8 cellular contexts compared by ENCODE assay signal in the genomic region with DNA sequence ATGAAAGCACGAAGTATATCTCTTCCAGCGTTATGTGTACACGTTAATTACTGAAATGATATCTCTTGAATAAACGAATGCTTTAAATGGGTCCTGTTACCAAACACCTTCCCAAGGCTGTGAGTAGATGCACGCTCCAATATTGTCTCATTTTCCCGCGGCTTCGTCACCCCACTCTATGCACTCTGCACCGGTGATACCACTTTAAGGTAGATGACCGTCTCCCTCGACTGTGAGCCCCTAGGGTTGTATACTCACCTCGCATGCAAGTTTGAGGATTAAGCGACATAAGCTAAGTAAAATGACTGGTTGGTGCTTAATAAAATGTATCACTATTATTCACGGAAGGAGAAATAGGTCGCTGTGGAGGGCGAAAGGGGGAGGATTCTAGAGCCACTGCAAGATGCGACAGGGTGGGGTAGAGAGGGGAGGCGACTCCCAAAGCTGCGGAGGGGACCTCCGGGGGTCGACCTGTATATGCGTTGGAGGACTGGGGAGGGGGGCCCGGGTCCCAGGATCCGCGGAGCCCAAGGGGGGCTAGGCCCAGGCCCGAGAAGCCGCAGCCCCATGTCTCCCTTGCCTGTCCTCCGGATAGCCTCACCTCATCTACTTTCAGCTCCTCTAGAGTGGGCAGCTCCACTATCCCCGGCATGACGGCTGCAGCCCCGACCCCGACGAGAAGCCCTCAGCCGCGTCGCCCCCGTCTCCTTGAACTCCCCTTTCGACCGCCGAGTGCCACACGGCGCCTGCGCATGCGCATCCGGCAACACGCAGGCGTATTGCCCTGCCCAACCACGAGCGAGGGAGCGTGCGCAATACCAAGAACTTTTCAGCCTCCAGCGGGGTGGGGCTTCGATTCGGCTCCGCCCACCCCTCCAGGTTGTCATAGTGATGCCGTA. TPM values are rescaled to one million over a fixed set of nuclear protein-coding genes. Genes with fewer than 3 reads are reported as not detected.
DNase-seq lines count a peak whose midpoint lies in the region; ATAC-seq, FAIRE-seq and TF ChIP-seq lines count a peak whose summit lies in the region.

Gene MORN5, plus strand, starts transcription at position 883 of the 899 bp plus-strand sequence. CDS start 65 bp downstream, outside the sequence.
Gene NDUFA8, minus strand, starts transcription at position 754 of the 899 bp plus-strand sequence. Its CDS starts 102 bp downstream, at position 652.

- peak within 1 kb of the TSS; percentile 62 to 68 for H3K27ac ChIP-seq in ascending aorta
- peak within 1 kb of the TSS; percentile 98 for H3K27ac ChIP-seq in right cardiac atrium (ENCODE audit: low read length)
- H3K27ac ChIP-seq in psoas muscle = peak within 1 kb of the TSS; percentile 87

- H3K4me3 ChIP-seq in ascending aorta (peak within 1 kb of the TSS; percentile 97), right cardiac atrium (ENCODE audit: low read length) (peak within 1 kb of the TSS; percentile 95), psoas muscle (peak within 1 kb of the TSS; percentile 90)

- ATAC-seq in GM18502 (IDR thresholded peaks at IDR 0.05; ENCODE audit: poor library complexity, unreplicated experiment) = peak; percentile 95
- ATAC-seq in HG02943 (IDR thresholded peaks at IDR 0.05; ENCODE audit: low read depth, unreplicated experiment) = peak; percentile 92
- peak; percentile 99 for ATAC-seq in right cardiac atrium
- ATAC-seq in psoas muscle = peak; percentile 97 to 99 (median 98)

- DNase-seq in NCI-H187 (lab: John Stamatoyannopoulos, UW) (peak; percentile 90 to 91), T-helper 2 cell (peak; percentile 91 to 96 (median 93)), ascending aorta (ENCODE audit: low spot score in 2 of 2) (peak; percentile 86 to 98), right cardiac atrium (peak; percentile 97 to 99 (median 99)), psoas muscle (peak; percentile 97 to 98), urothelium cell line (ENCODE audit: low spot score) (peak; percentile 98)

- TF ChIP-seq CTCF in ascending aorta (IDR thresholded peaks at IDR 0.05) = peak in 1 of 3 experiments; percentile 21
- peak; percentile 15 for TF ChIP-seq CTCF in psoas muscle (IDR thresholded peaks at IDR 0.05)

- no peaks in the 10 kb centered on the region for H3K27me3 ChIP-seq in ascending aorta
- H3K27me3 ChIP-seq in right cardiac atrium (ENCODE audit: control insufficient read depth, insufficient read depth) = no peaks in the 10 kb centered on the region
- H3K27me3 ChIP-seq in psoas muscle (ENCODE audit: insufficient read depth in 3 of 3, low read length in 2 of 3) = no peaks in the 10 kb centered on the region

- peak; percentile 77 for FAIRE-seq in urothelium cell line (lab: Jason Lieb, UNC)

- under 1% methylated on average over 56 of the region's 56 CpGs for WGBS in right cardiac atrium
- 1% methylated on average over 50 to 56 of the region's 56 CpGs for WGBS in psoas muscle, 3 donors

- intact Hi-C loops in ascending aorta (cut with DNase I) = loop anchor here (1.0 kb wide), 1 partner anchor 105 kb away; the partner anchor contains the start of genes MRRF and RBM18
- intact Hi-C loops in right cardiac atrium (cut with DNase I) = loop anchor here in 1 of 4 donors (10.0 kb wide), 1 partner anchor 86 kb away; no protein-coding TSS in a partner anchor
- intact Hi-C loops in psoas muscle (cut with DNase I) = loop anchor here in 1 of 2 donors (1.0 kb wide), 1 partner anchor 106 kb away; no protein-coding TSS in a partner anchor

- peaks cover 0 to 11% of the 10 kb centered on the region in 2 donors for H3K4me1 ChIP-seq in ascending aorta
- H3K4me1 ChIP-seq in right cardiac atrium (ENCODE audit: control insufficient read depth, insufficient read depth, low read length) = peaks cover 3% of the 10 kb centered on the region
- peaks cover 40% of the 10 kb centered on the region for H3K4me1 ChIP-seq in psoas muscle

- no peaks in the 10 kb centered on the region for H3K36me3 ChIP-seq in ascending aorta
- H3K36me3 ChIP-seq in psoas muscle (ENCODE audit: insufficient read depth in 1 of 2, low read depth in 1 of 2) = no peaks in the 10 kb centered on the region

- no peaks in the 10 kb centered on the region for H3K9me3 ChIP-seq in ascending aorta
- no peaks in the 10 kb centered on the region for H3K9me3 ChIP-seq in right cardiac atrium (ENCODE audit: control insufficient read depth, low read length)
- H3K9me3 ChIP-seq in psoas muscle = no peaks in the 10 kb centered on the region

RNA-seq across cellular contexts. Expression of gene MORN5, which starts in this region (rescaled TPM):
- total RNA-seq in ascending aorta (not detected), right cardiac atrium (not detected), psoas muscle (not detected)
- polyA plus RNA-seq in right cardiac atrium (0.25 TPM), psoas muscle (not detected)

RNA-seq across cellular contexts. Expression of gene NDUFA8, which starts in this region (rescaled TPM):
- total RNA-seq in ascending aorta (21.4 TPM), right cardiac atrium (100 to 1,000 TPM; 210 to 307 (median 265) TPM), psoas muscle (100 to 1,000 TPM in 3 of 4 donors, 10 to 100 TPM in 1; 78.9 to 148 (median 124) TPM)
- polyA plus RNA-seq in right cardiac atrium (683 TPM), psoas muscle (100 to 1,000 TPM; 191 to 257 (median 231) TPM)

Comparison
In these comparisons a context has a peak if more than half of its experiments do, and no peak if none do; other contexts are left out.
1. Peak in every context shown above with its lines: DNase-seq, ATAC-seq, H3K4me3 ChIP-seq and H3K27ac ChIP-seq.